In genomic region chr9:112755059-112755458, GRCh38 we compare ENCODE assay signal across 9 cellular contexts. TPM values are rescaled to one million over a fixed set of nuclear protein-coding genes. Genes with fewer than 3 reads are reported as not detected.
A peak's percentile ranks its signal among the peaks of the same experiment; 100 is the strongest.
DNase-seq lines count a peak whose midpoint lies in the region; ATAC-seq, FAIRE-seq and TF ChIP-seq lines count a peak whose summit lies in the region.
"Had no signal": no experiment of that assay in that cellular context is flagged by ENCODE, and none has a peak within 500 bp of the region (broad histone marks: within the 10 kb centered on the region; RNA-seq: fewer than 3 reads in every experiment).

No MANE protein-coding gene starts in this region.

- H3K4me3 ChIP-seq in right atrium auricular region (no peak overlapping the region), right cardiac atrium (ENCODE audit: low read length) (no peak overlapping the region), lower lobe of right lung (peak overlapping the region; percentile 23), upper lobe of right lung (peak overlapping the region; percentile 30), small intestine (ENCODE audit: low read depth in 1 of 2, low read length in 2 of 2) (no peak overlapping the region)
- H3K4me3 ChIP-seq: Peyer's patch had no signal

- peaks cover 0 to 51% of the 10 kb centered on the region in 2 donors for H3K4me1 ChIP-seq in right atrium auricular region
- peaks cover 3% of the 10 kb centered on the region for H3K4me1 ChIP-seq in right cardiac atrium (ENCODE audit: control insufficient read depth, insufficient read depth, low read length)
- peaks cover 62% of the 10 kb centered on the region for H3K4me1 ChIP-seq in lower lobe of right lung
- peaks cover 46% of the 10 kb centered on the region for H3K4me1 ChIP-seq in upper lobe of right lung
- H3K4me1 ChIP-seq in small intestine (ENCODE audit: control insufficient read depth in 2 of 2, insufficient read depth in 1 of 2, low read depth in 1 of 2, low read length in 1 of 2), result peaks cover 8 to 10% of the 10 kb centered on the region in 2 donors

- H3K27me3 ChIP-seq in right atrium auricular region (no peaks in the 10 kb centered on the region), right cardiac atrium (ENCODE audit: control insufficient read depth, insufficient read depth) (no peaks in the 10 kb centered on the region), lower lobe of right lung (ENCODE audit: low read depth) (no peaks in the 10 kb centered on the region), upper lobe of right lung (no peaks in the 10 kb centered on the region), small intestine (ENCODE audit: control insufficient read depth in 2 of 2, insufficient read depth in 2 of 2, low read length in 2 of 2) (no peaks in the 10 kb centered on the region)
- H3K27me3 ChIP-seq: Peyer's patch had no signal

- DNase-seq in right atrium auricular region (ENCODE audit: low spot score) (no peak), right cardiac atrium (no peak), lower lobe of right lung (no peak), upper lobe of right lung (no peak), small intestine (no peak), DMS153 (lab: John Stamatoyannopoulos, UW) (no peak), OCI-M2 (lab: John Stamatoyannopoulos, UW; ENCODE audit: unreplicated experiment) (no peak)
- DNase-seq: Peyer's patch had no signal

- intact Hi-C loops in right cardiac atrium (cut with DNase I) (no loop called here), lower lobe of right lung (cut with DNase I) (loop anchor here (10.0 kb wide), 1 partner anchor 80 kb away; no protein-coding TSS in a partner anchor), upper lobe of right lung (cut with DNase I) (no loop called here)

- FAIRE-seq in small intestine (lab: Jason Lieb, UNC), result no peak

- H3K9me3 ChIP-seq in right atrium auricular region, result no peaks in the 10 kb centered on the region
- H3K9me3 ChIP-seq in right cardiac atrium (ENCODE audit: control insufficient read depth, low read length), result no peaks in the 10 kb centered on the region
- H3K9me3 ChIP-seq in lower lobe of right lung, result no peaks in the 10 kb centered on the region
- H3K9me3 ChIP-seq in upper lobe of right lung, result no peaks in the 10 kb centered on the region
- no peaks in the 10 kb centered on the region for H3K9me3 ChIP-seq in small intestine (ENCODE audit: control insufficient read depth, low read depth)
- H3K9me3 ChIP-seq: Peyer's patch had no signal

- TF ChIP-seq CTCF in right atrium auricular region (IDR thresholded peaks at IDR 0.05) (no peak), lower lobe of right lung (IDR thresholded peaks at IDR 0.05) (no peak), upper lobe of right lung (IDR thresholded peaks at IDR 0.05) (no peak)

- 53% methylated on average over 6 of the region's 6 CpGs for WGBS in right cardiac atrium
- 53 to 75% (median 65%) methylated on average over 6 of the region's 6 CpGs for WGBS in small intestine, 3 donors

- no peaks in the 10 kb centered on the region for H3K36me3 ChIP-seq in right atrium auricular region
- peaks cover 6% of the 10 kb centered on the region for H3K36me3 ChIP-seq in lower lobe of right lung
- H3K36me3 ChIP-seq in upper lobe of right lung, result no peaks in the 10 kb centered on the region
- no peaks in the 10 kb centered on the region for H3K36me3 ChIP-seq in small intestine (ENCODE audit: control insufficient read depth in 2 of 2, insufficient read depth in 2 of 2, low read length in 2 of 2)
- H3K36me3 ChIP-seq: Peyer's patch had no signal

- ATAC-seq in right cardiac atrium (no peak), lower lobe of right lung (peak in 1 of 2 donors; percentile 4), upper lobe of right lung (peak; percentile 2)

- H3K27ac ChIP-seq in right atrium auricular region (peak overlapping the region; percentile 41 to 58), right cardiac atrium (ENCODE audit: low read length) (no peak overlapping the region), angular gyrus (ENCODE audit: low read depth, low read length) (peak overlapping the region; percentile 1), lower lobe of right lung (peak overlapping the region; percentile 70), upper lobe of right lung (peak overlapping the region; percentile 71), small intestine (ENCODE audit: low read depth in 1 of 2, low read length in 1 of 2) (no peak overlapping the region)

RNA-seq across cellular contexts. Expression of gene SNX30, which starts 4.5 kb away (rescaled TPM):
- total RNA-seq in right atrium auricular region (1 to 10 TPM; 5.0 to 5.7 TPM), right cardiac atrium (1 to 10 TPM; 3.9 to 4.7 (median 4.6) TPM), lower lobe of right lung (67.5 TPM), upper lobe of right lung (76.3 TPM)
- polyA plus RNA-seq in right cardiac atrium (1.2 TPM), small intestine (1 to 10 TPM; 5.1 to 7.6 (median 5.9) TPM)

RNA-seq across cellular contexts. Expression of gene INIP, which starts 37.1 kb away (rescaled TPM):
- 10 to 100 TPM; 12.6 to 16.2 TPM for total RNA-seq in right atrium auricular region
- 10 to 100 TPM; 11.5 to 19.2 (median 15.9) TPM for total RNA-seq in right cardiac atrium
- 11.1 TPM for polyA plus RNA-seq in right cardiac atrium
- 21.0 TPM for total RNA-seq in lower lobe of right lung
- total RNA-seq in upper lobe of right lung, result 22.7 TPM
- polyA plus RNA-seq in small intestine, result 10 to 100 TPM in 2 of 3 donors, 1 to 10 TPM in 1; 10.0 to 19.7 (median 16.7) TPM

Comparison
In these comparisons a context has a peak if more than half of its experiments do, and no peak if none do; other contexts are left out.
1. H3K27ac ChIP-seq: peak in right atrium auricular region (2 of 2), angular gyrus (single experiment), lower lobe of right lung (single experiment) and upper lobe of right lung (single experiment); none in right cardiac atrium (single experiment) and small intestine (0 of 2).
2. H3K4me3 ChIP-seq: peak in lower lobe of right lung (single experiment) and upper lobe of right lung (single experiment); none in right atrium auricular region (0 of 2), right cardiac atrium (single experiment) and small intestine (0 of 2).
3. RNA of gene SNX30, which starts 4.5 kb away (total RNA-seq): 76.3 TPM in upper lobe of right lung (single experiment) and 67.5 TPM in lower lobe of right lung (single experiment); 5.0 to 5.7 TPM in right atrium auricular region and 3.9 to 4.7 TPM in right cardiac atrium; every median in the first group is over 10 times any median in the second.